14 cellular contexts compared by ENCODE assay signal in genomic region chr7:128163473-128163872, GRCh38.
"Had no signal": no experiment of that assay in that cellular context is flagged by ENCODE, and none has a peak within 500 bp of the region (broad histone marks: within the 10 kb centered on the region; RNA-seq: fewer than 3 reads in every experiment).

No MANE protein-coding gene starts in this region.

- H3K4me3 ChIP-seq: lung, spleen, testis, upper lobe of right lung had no signal

- H3K27me3 ChIP-seq: testis had no signal

- DNase-seq: activated CD4-positive, alpha-beta T cell treated with anti-CD3 and anti-CD28 coated beads for 1 hour; activated CD4-positive, alpha-beta T cell treated with anti-CD3 and anti-CD28 coated beads, Interleukin-2, amount 50 U/mL, for 48 hours; activated gamma-delta T cell treated with Interleukin-2 at 50 U/mL for 16 hours; dermis blood vessel endothelial cell; immature natural killer cell; left colon; spleen; T-helper 1 cell; testis; upper lobe of right lung had no signal

- H3K36me3 ChIP-seq: spleen, upper lobe of right lung had no signal

- H3K27ac ChIP-seq: spleen, testis, upper lobe of right lung, VCaP had no signal

- FAIRE-seq: frontal cortex had no signal

- ATAC-seq: left colon, sciatic nerve had no signal

- H3K9me3 ChIP-seq: spleen, testis, upper lobe of right lung had no signal
